8 cellular contexts compared by ENCODE assay signal in genomic region chr2:38375711-38376345, GRCh38. TPM values are rescaled to one million over a fixed set of nuclear protein-coding genes. Genes with fewer than 3 reads are reported as not detected.
A peak's percentile ranks its signal among the peaks of the same experiment; 100 is the strongest.
DNase-seq lines count a peak whose midpoint lies in the region; ATAC-seq and TF ChIP-seq lines count a peak whose summit lies in the region.

No MANE protein-coding gene starts in this region.

- H3K9me3 ChIP-seq in ectodermal cell (ENCODE audit: control insufficient read depth, low read length): no peaks in the 10 kb centered on the region
- no peaks in the 10 kb centered on the region for H3K9me3 ChIP-seq in muscle layer of duodenum (ENCODE audit: control insufficient read depth in 1 of 2, low read length in 2 of 2)

- H3K4me3 ChIP-seq in ectodermal cell (ENCODE audit: insufficient read depth, low read depth, low read length): peak overlapping the region; percentile 91
- peak overlapping the region; percentile 85 to 91 for H3K4me3 ChIP-seq in muscle layer of duodenum (ENCODE audit: low read depth in 1 of 2, low read length in 2 of 2)

- no peak for ATAC-seq in GM21390 (IDR thresholded peaks at IDR 0.05; ENCODE audit: unreplicated experiment)

- 32 to 36% methylated on average over 16 to 18 of the region's 18 CpGs for WGBS in ectodermal cell, 2 experiments

- H3K27ac ChIP-seq in ectodermal cell (ENCODE audit: insufficient read depth, low read depth, low read length, poor library complexity, severe bottlenecking) (no peak overlapping the region), muscle layer of duodenum (ENCODE audit: low read length) (peak overlapping the region; percentile 91)

- H3K4me1 ChIP-seq in ectodermal cell (ENCODE audit: control insufficient read depth, insufficient read depth, low read length) (peaks cover 4% of the 10 kb centered on the region), muscle layer of duodenum (ENCODE audit: control insufficient read depth in 1 of 2, insufficient read depth in 2 of 2, low read length in 2 of 2) (peaks cover 16 to 36% of the 10 kb centered on the region in 2 donors)

- H3K27me3 ChIP-seq in ectodermal cell (ENCODE audit: control insufficient read depth, insufficient read depth, low read length, poor library complexity, severe bottlenecking) (no peaks in the 10 kb centered on the region), muscle layer of duodenum (ENCODE audit: low read depth, low read length) (no peaks in the 10 kb centered on the region)

- peak; percentile 36 for DNase-seq in NCI-H748 treated with DMSO at 0.1 percent for 48 hours (lab: John Stamatoyannopoulos, UW)
- no peak for DNase-seq in NCI-H748 (lab: John Stamatoyannopoulos, UW; ENCODE audit: unreplicated experiment)
- DNase-seq in NCI-H774 (lab: John Stamatoyannopoulos, UW): no peak
- no peak for DNase-seq in dedifferentiated amniotic fluid mesenchymal stem cell (ENCODE audit: extremely low spot score)

- H3K36me3 ChIP-seq in ectodermal cell (ENCODE audit: control insufficient read depth, insufficient read depth, low read length): no peaks in the 10 kb centered on the region
- no peaks in the 10 kb centered on the region for H3K36me3 ChIP-seq in muscle layer of duodenum (ENCODE audit: control insufficient read depth in 1 of 2, insufficient read depth in 2 of 2, low read length in 2 of 2)

TF ChIP-seq in PFSK-1, 5 proteins besides CTCF, POLR2A, EP300 and RAD21:
- 0 out of 2 replicates have a peak, but pooled peaks have one; percentile 41 for TF ChIP-seq SIN3A (IDR thresholded peaks at IDR 0.05; ENCODE audit: borderline replicate concordance, insufficient read depth, low read length)
- TF ChIP-seq TAF1 (IDR thresholded peaks at IDR 0.05; ENCODE audit: borderline replicate concordance, insufficient read depth, low read length): no peak
- TF ChIP-seq POLR2AphosphoS5 (IDR thresholded peaks at IDR 0.05; ENCODE audit: low read depth, low read length): no peak
- no peak for TF ChIP-seq FOXP2 (optimal IDR thresholded peaks at IDR 0.05; ENCODE audit: borderline replicate concordance, extremely low read depth, extremely low read length, insufficient read depth)
- TF ChIP-seq REST (IDR thresholded peaks at IDR 0.05; ENCODE audit: insufficient read depth in 1 of 2, low read depth in 2 of 2, low read length in 2 of 2): no peak

RNA-seq across cellular contexts. Expression of gene ATL2, which starts 1.2 kb away (rescaled TPM):
- polyA plus RNA-seq in PFSK-1 (2012; ENCODE audit: insufficient read length, low read depth): 51.9 TPM
- polyA plus RNA-seq in ectodermal cell (2013, experiment 1 of 4): 84.4 TPM
- polyA plus RNA-seq in ectodermal cell (2013, experiment 2 of 4): 81.1 TPM
- polyA plus RNA-seq in ectodermal cell (2013, experiment 3 of 4): 73.9 TPM
- polyA plus RNA-seq in ectodermal cell (2013, experiment 4 of 4): 80.5 TPM
